Comparison of ENCODE assay signal across 8 cellular contexts in genomic region chr22:28799125-28799833, GRCh38. TPM values are rescaled to one million over a fixed set of nuclear protein-coding genes. Genes with fewer than 3 reads are reported as not detected.
DNase-seq lines count a peak whose midpoint lies in the region; ATAC-seq and TF ChIP-seq lines count a peak whose summit lies in the region.

No MANE protein-coding gene starts in this region.

- TF ChIP-seq CTCF in AG09309 (IDR thresholded peaks at IDR 0.05; ENCODE audit: control insufficient read depth, insufficient read depth, low read depth, low read length, missing control alignments) (no peak), adrenal gland (IDR thresholded peaks at IDR 0.05) (no peak)

- peak overlapping the region; percentile 96 to 100 (median 100) for H3K27ac ChIP-seq in adrenal gland
- peak overlapping the region; percentile 86 for H3K27ac ChIP-seq in right cardiac atrium (ENCODE audit: low read length)

- ATAC-seq in right cardiac atrium (peak; percentile 17 to 60), HG03108 (IDR thresholded peaks at IDR 0.05; ENCODE audit: unreplicated experiment) (no peak)

- intact Hi-C loops in adrenal gland (cut with DNase I): no loop called here
- intact Hi-C loops in right cardiac atrium (cut with DNase I): no loop called here

- DNase-seq in AG09309 (ENCODE audit: low read depth) (peak; percentile 95), NOMO-1 treated with dmso at 0.1 percent for 144 hours (lab: John Stamatoyannopoulos, UW; ENCODE audit: unreplicated experiment) (peak; percentile 59), adrenal gland (peak; percentile 54 to 86 (median 77)), right cardiac atrium (peak in 1 of 3 donors; percentile 47), renal cortical epithelial cell (ENCODE audit: low read depth) (peak; percentile 92), cerebellar nuclear complex (lab: John Stamatoyannopoulos, UW) (no peak)

- 0 to 2% (median 1%) methylated on average over 7 of the region's 7 CpGs for WGBS in adrenal gland, 4 donors
- under 1% methylated on average over 7 of the region's 7 CpGs for WGBS in right cardiac atrium

- peaks cover 0 to 40% of the 10 kb centered on the region in 2 donors for H3K36me3 ChIP-seq in adrenal gland (replicated peaks in 1 of 2)

- peak overlapping the region; percentile 71 for H3K4me3 ChIP-seq in AG09309 (ENCODE audit: control insufficient read depth, low read depth, low read length)
- peak overlapping the region; percentile 66 to 100 (median 80) for H3K4me3 ChIP-seq in adrenal gland
- H3K4me3 ChIP-seq in right cardiac atrium (ENCODE audit: low read length): peak overlapping the region; percentile 82

- H3K27me3 ChIP-seq in adrenal gland (no peaks in the 10 kb centered on the region), right cardiac atrium (ENCODE audit: control insufficient read depth, insufficient read depth) (no peaks in the 10 kb centered on the region)

- TF ChIP-seq POLR2A in GM15510 (IDR thresholded peaks at IDR 0.05; ENCODE audit: borderline replicate concordance, extremely low read depth, insufficient read length): peak; percentile 7
- TF ChIP-seq POLR2A in adrenal gland (IDR thresholded peaks at IDR 0.05): peak; percentile 70 to 74

- H3K4me1 ChIP-seq in adrenal gland (replicated peaks in 1 of 2) (peaks cover 34 to 63% of the 10 kb centered on the region in 2 donors), right cardiac atrium (ENCODE audit: control insufficient read depth, insufficient read depth, low read length) (no peaks in the 10 kb centered on the region)

- no peaks in the 10 kb centered on the region for H3K9me3 ChIP-seq in adrenal gland (replicated peaks in 1 of 3)
- H3K9me3 ChIP-seq in right cardiac atrium (ENCODE audit: control insufficient read depth, low read length): no peaks in the 10 kb centered on the region

RNA-seq across cellular contexts. Expression of gene XBP1, which starts 1.1 kb away (rescaled TPM):
- total RNA-seq in adrenal gland (100 to 1,000 TPM in 7 of 8 donors, 10 to 100 TPM in 1; 70.7 to 393 (median 168) TPM), right cardiac atrium (100 to 1,000 TPM in 1 of 4 donors, 10 to 100 TPM in 3; 53.0 to 140 (median 84.0) TPM), renal cortical epithelial cell (156 and 197 TPM in 2 replicates)
- polyA plus RNA-seq in adrenal gland (100 to 1,000 TPM in 1 of 3 donors, 10 to 100 TPM in 2; 31.2 to 250 (median 42.2) TPM), right cardiac atrium (53.1 TPM)

RNA-seq across cellular contexts. Expression of gene CCDC117, which starts 26.8 kb away (rescaled TPM):
- total RNA-seq in adrenal gland (10 to 100 TPM; 16.3 to 31.0 (median 23.1) TPM), right cardiac atrium (10 to 100 TPM; 13.1 to 14.0 (median 13.4) TPM), renal cortical epithelial cell (18.2 and 20.6 TPM in 2 replicates)
- polyA plus RNA-seq in adrenal gland (10 to 100 TPM in 2 of 3 donors, 1 to 10 TPM in 1; 9.0 to 38.0 (median 13.1) TPM), right cardiac atrium (6.6 TPM)

RNA-seq across cellular contexts. Expression of gene HSCB, which starts 57.4 kb away (rescaled TPM):
- total RNA-seq in adrenal gland (10 to 100 TPM; 19.7 to 48.2 (median 27.4) TPM), right cardiac atrium (10 to 100 TPM in 1 of 4 donors, 1 to 10 TPM in 3; 7.5 to 11.0 (median 9.0) TPM), renal cortical epithelial cell (14.8 and 24.1 TPM in 2 replicates)
- polyA plus RNA-seq in adrenal gland (10 to 100 TPM; 29.4 to 31.7 (median 29.8) TPM), right cardiac atrium (16.3 TPM)

RNA-seq across cellular contexts. Expression of gene CHEK2, which starts 57.7 kb away (rescaled TPM):
- total RNA-seq in adrenal gland: 10 to 100 TPM in 3 of 8 donors, 1 to 10 TPM in 5; 3.2 to 20.1 (median 9.1) TPM
- polyA plus RNA-seq in adrenal gland: 10 to 100 TPM; 18.8 to 31.0 (median 23.1) TPM
- 10 to 100 TPM in 1 of 4 donors, 1 to 10 TPM in 3; 2.3 to 12.6 (median 4.5) TPM for total RNA-seq in right cardiac atrium
- 4.1 TPM for polyA plus RNA-seq in right cardiac atrium
- total RNA-seq in renal cortical epithelial cell: 11.0 and 24.0 TPM in 2 replicates

Comparison
In these comparisons a context has a peak if more than half of its experiments do, and no peak if none do; other contexts are left out.
1. DNase-seq: peak in AG09309 (single experiment), NOMO-1 treated with dmso at 0.1 percent for 144 hours (single experiment), adrenal gland (7 of 7) and renal cortical epithelial cell (single experiment); none in cerebellar nuclear complex (0 of 2).
2. Peak in every context shown above with its lines, with median percentiles within 50 percentile points of each other: H3K4me3 ChIP-seq.